Comparison of ENCODE assay signal across 1 cellular context in the genomic region with DNA sequence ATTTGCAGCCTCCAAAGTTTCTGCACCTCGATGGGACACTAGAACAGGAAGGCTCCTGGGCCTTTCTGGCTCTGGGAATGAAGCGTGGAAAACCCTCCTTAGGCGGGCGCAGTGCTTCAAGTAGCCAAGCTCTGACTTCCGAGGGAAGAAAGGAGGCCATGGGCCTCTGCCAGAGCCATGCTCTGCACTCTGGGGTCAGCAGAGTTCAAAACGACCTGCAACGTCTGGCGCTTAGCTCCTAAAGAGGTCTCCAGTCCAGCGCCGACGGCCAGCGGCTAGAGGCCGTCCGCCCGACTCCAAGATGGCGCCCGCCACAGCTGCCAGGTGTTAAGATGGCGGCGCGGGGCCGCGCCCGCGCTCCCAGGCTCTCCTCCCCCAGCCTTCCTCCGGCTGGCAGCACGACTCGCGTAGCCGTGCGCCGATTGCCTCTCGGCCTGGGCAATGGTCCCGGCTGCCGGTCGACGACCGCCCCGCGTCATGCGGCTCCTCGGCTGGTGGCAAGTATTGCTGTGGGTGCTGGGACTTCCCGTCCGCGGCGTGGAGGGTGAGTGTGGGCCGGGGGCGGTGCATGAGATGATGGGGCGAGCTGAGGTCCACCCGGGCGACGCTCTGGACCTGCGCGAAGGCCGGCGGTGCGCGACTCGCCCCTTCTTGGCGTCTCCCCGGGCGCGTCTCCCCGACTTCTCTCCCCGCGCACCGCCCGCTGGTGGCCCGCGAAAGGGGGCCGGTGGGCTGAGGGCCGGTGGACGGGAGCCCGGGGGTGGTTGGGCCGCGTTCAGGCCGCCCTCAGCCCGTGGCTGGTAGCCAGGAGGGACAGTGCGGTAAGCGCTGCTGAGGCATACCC.
A peak's percentile ranks its signal among the peaks of the same experiment; 100 is the strongest.
TF ChIP-seq lines count a peak whose summit lies in the region.

A gene with protein sequence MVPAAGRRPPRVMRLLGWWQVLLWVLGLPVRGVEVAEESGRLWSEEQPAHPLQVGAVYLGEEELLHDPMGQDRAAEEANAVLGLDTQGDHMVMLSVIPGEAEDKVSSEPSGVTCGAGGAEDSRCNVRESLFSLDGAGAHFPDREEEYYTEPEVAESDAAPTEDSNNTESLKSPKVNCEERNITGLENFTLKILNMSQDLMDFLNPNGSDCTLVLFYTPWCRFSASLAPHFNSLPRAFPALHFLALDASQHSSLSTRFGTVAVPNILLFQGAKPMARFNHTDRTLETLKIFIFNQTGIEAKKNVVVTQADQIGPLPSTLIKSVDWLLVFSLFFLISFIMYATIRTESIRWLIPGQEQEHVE (plus strand): TSS at position 385 of the 844 bp plus-strand sequence. CDS start 57 bp downstream, at position 442.

TF ChIP-seq in SK-N-SH treated with all-trans-retinoic acid at 6 μM for 48 hours, 23 proteins besides CTCF, POLR2A, EP300 and RAD21 (continued from another document):
- peak; percentile 91 for TF ChIP-seq TSHZ2 (CRISPR knock-in tag; IDR thresholded peaks at IDR 0.05)
- TF ChIP-seq ZFP30 (CRISPR knock-in tag; IDR thresholded peaks at IDR 0.05): no peak
- TF ChIP-seq ARNTL (CRISPR knock-in tag; IDR thresholded peaks at IDR 0.05; ENCODE audit: borderline replicate concordance, low read depth): no peak
- no peak for TF ChIP-seq ESRRG (CRISPR knock-in tag; IDR thresholded peaks at IDR 0.05)
- TF ChIP-seq, protein P1, sequence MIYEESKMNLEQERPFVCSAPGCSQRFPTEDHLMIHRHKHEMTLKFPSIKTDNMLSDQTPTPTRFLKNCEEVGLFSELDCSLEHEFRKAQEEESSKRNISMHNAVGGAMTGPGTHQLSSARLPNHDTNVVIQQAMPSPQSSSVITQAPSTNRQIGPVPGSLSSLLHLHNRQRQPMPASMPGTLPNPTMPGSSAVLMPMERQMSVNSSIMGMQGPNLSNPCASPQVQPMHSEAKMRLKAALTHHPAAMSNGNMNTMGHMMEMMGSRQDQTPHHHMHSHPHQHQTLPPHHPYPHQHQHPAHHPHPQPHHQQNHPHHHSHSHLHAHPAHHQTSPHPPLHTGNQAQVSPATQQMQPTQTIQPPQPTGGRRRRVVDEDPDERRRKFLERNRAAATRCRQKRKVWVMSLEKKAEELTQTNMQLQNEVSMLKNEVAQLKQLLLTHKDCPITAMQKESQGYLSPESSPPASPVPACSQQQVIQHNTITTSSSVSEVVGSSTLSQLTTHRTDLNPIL (CRISPR knock-in tag; IDR thresholded peaks at IDR 0.05; ENCODE audit: low read depth): no peak
- no peak for TF ChIP-seq SNAI2 (CRISPR knock-in tag; IDR thresholded peaks at IDR 0.05)
- no peak for TF ChIP-seq PATZ1 (CRISPR knock-in tag; IDR thresholded peaks at IDR 0.05; ENCODE audit: borderline replicate concordance)
- no peak for TF ChIP-seq TOX (CRISPR knock-in tag; IDR thresholded peaks at IDR 0.05; ENCODE audit: borderline replicate concordance)
- no peak for TF ChIP-seq ZNF8 (CRISPR knock-in tag; IDR thresholded peaks at IDR 0.05)
